ENCODE assay signal across 6 cellular contexts in genomic region chr5:119217183-119217582, GRCh38.
"Had no signal": no experiment of that assay in that cellular context is flagged by ENCODE, and none has a peak within 500 bp of the region (broad histone marks: within the 10 kb centered on the region; RNA-seq: fewer than 3 reads in every experiment).

No MANE protein-coding gene starts in this region.

- DNase-seq: IMR-90, KBM-7 had no signal

- H3K27ac ChIP-seq: HL-60 had no signal

- ATAC-seq: HepG2, K562 had no signal

- FAIRE-seq: HepG2, HTR-8/SVneo, K562 had no signal
